Comparison of ENCODE assay signal across 8 cellular contexts in genomic region chr9:131366745-131367401, GRCh38. TPM values are rescaled to one million over a fixed set of nuclear protein-coding genes. Genes with fewer than 3 reads are reported as not detected.
A peak's percentile ranks its signal among the peaks of the same experiment; 100 is the strongest.
DNase-seq lines count a peak whose midpoint lies in the region; ATAC-seq and TF ChIP-seq lines count a peak whose summit lies in the region.

No MANE protein-coding gene starts in this region.

- no peak overlapping the region for H4K91ac ChIP-seq in trophoblast cell (ENCODE audit: low read depth, low read length)

- H3K9me3 ChIP-seq in OCI-LY3 (ENCODE audit: insufficient read depth, low read length), result no peaks in the 10 kb centered on the region
- no peaks in the 10 kb centered on the region for H3K9me3 ChIP-seq in trophoblast cell (ENCODE audit: insufficient read depth, low read depth, low read length)

- H2AFZ ChIP-seq in OCI-LY3 (ENCODE audit: low read depth, low read length) (no peak overlapping the region), trophoblast cell (ENCODE audit: insufficient read depth, low read length, poor library complexity) (peak overlapping the region; percentile 10)

- CTCF ChIA-PET in GM10248 (lab: Yijun Ruan, JAX), result interaction anchor here (0.6 to 2.7 kb wide), 4 partner anchors 17 to 233 kb away, joined by 3 to 13 read pairs (median 4); partner anchors contain the start of gene POMT1
- CTCF ChIA-PET in activated CD4-positive, alpha-beta T cell treated with anti-CD3 and anti-CD28 coated beads, Interleukin-2, amount 10 ng/mL, durations not matched to agents 7 days and 5 days (lab: Charles Lee), result interaction anchor here (0.8 to 1.2 kb wide), 2 partner anchors 17 to 241 kb away, joined by 3 to 5 read pairs; partner anchors contain the start of gene NUP214

- H3K27ac ChIP-seq in OCI-LY3 (ENCODE audit: low read length) (no peak overlapping the region), trophoblast cell (ENCODE audit: low read depth, low read length) (no peak overlapping the region)

- no peak overlapping the region for H2BK5ac ChIP-seq in trophoblast cell (ENCODE audit: low read depth, low read length, poor library complexity)

- H3K9ac ChIP-seq in OCI-LY3 (ENCODE audit: low read length) (no peak overlapping the region), trophoblast cell (ENCODE audit: low read length) (no peak overlapping the region)

- H3K27me3 ChIP-seq in OCI-LY3 (ENCODE audit: low read depth, low read length), result no peaks in the 10 kb centered on the region
- no peaks in the 10 kb centered on the region for H3K27me3 ChIP-seq in trophoblast cell (ENCODE audit: insufficient read depth, low read length)

- no peak overlapping the region for H2BK12ac ChIP-seq in trophoblast cell (ENCODE audit: low read length)

- ATAC-seq in HG03520 (IDR thresholded peaks at IDR 0.05; ENCODE audit: unreplicated experiment) (no peak), HG03045 (IDR thresholded peaks at IDR 0.05; ENCODE audit: unreplicated experiment) (no peak)

- no peak overlapping the region for H4K12ac ChIP-seq in trophoblast cell (ENCODE audit: low read depth, low read length)

- no peak overlapping the region for H3K18ac ChIP-seq in trophoblast cell (ENCODE audit: low read length)

- H3K4me1 ChIP-seq in OCI-LY3 (ENCODE audit: low read length) (no peaks in the 10 kb centered on the region), trophoblast cell (ENCODE audit: control insufficient read depth in 1 of 2, insufficient read depth in 2 of 2, low read length in 2 of 2) (peaks cover 0 to 4% of the 10 kb centered on the region in 2 experiments)

- no peaks in the 10 kb centered on the region for H4K20me1 ChIP-seq in OCI-LY3 (ENCODE audit: insufficient read depth, low read length)

- no peaks in the 10 kb centered on the region for H3K79me1 ChIP-seq in trophoblast cell (ENCODE audit: low read length)

- H3K4ac ChIP-seq in trophoblast cell (ENCODE audit: low read depth, low read length), result no peak overlapping the region

- H3K36me3 ChIP-seq in OCI-LY3 (replicated peaks; ENCODE audit: low read depth, low read length), result no peaks in the 10 kb centered on the region
- H3K36me3 ChIP-seq in trophoblast cell (ENCODE audit: control insufficient read depth in 1 of 2, insufficient read depth in 2 of 2, low read length in 2 of 2), result no peaks in the 10 kb centered on the region

- H3K4me1 Mint-ChIP-seq in activated CD4-positive, alpha-beta T cell treated with anti-CD3 and anti-CD28 coated beads, Interleukin-2, amount 10 ng/mL, durations not matched to agents 7 days and 5 days, result peaks cover 5% of the 10 kb centered on the region

- H3K9me3 Mint-ChIP-seq in activated CD4-positive, alpha-beta T cell treated with anti-CD3 and anti-CD28 coated beads, Interleukin-2, amount 10 ng/mL, durations not matched to agents 7 days and 5 days, result no peaks in the 10 kb centered on the region

- H3K27ac Mint-ChIP-seq in activated CD4-positive, alpha-beta T cell treated with anti-CD3 and anti-CD28 coated beads, Interleukin-2, amount 10 ng/mL, durations not matched to agents 7 days and 5 days, result no peak overlapping the region

- WGBS in trophoblast cell (ENCODE audit: extremely low coverage, insufficient coverage, insufficient read length), result no CpG with 5 or more reads among the region's 6 CpGs

- no peak overlapping the region for H3K4me3 ChIP-seq in OCI-LY3 (ENCODE audit: low read length)
- H3K4me3 ChIP-seq in trophoblast cell (ENCODE audit: low read depth, low read length), result no peak overlapping the region

- TF ChIP-seq CTCF in GM10248 (IDR thresholded peaks at IDR 0.05; ENCODE audit: control extremely low read depth, extremely low read depth, low read depth, missing control alignments) (peak; percentile 25), OCI-LY3 (IDR thresholded peaks at IDR 0.05; ENCODE audit: low read depth, low read length) (peak; percentile 42)

- no peak overlapping the region for H3K14ac ChIP-seq in trophoblast cell (ENCODE audit: low read length)

- H3K79me2 ChIP-seq in OCI-LY3 (ENCODE audit: low read length) (no peaks in the 10 kb centered on the region; the same call in 1 of the 2 replicates), trophoblast cell (ENCODE audit: control insufficient read depth, insufficient read depth, low read length, poor library complexity) (no peaks in the 10 kb centered on the region)

- H3K4me3 Mint-ChIP-seq in activated CD4-positive, alpha-beta T cell treated with anti-CD3 and anti-CD28 coated beads, Interleukin-2, amount 10 ng/mL, durations not matched to agents 7 days and 5 days, result no peak overlapping the region

- H4K8ac ChIP-seq in trophoblast cell (ENCODE audit: low read depth, low read length), result no peak overlapping the region

- no peak overlapping the region for H2BK120ac ChIP-seq in trophoblast cell (ENCODE audit: insufficient read depth, low read length, poor library complexity)

- H3K27me3 Mint-ChIP-seq in activated CD4-positive, alpha-beta T cell treated with anti-CD3 and anti-CD28 coated beads, Interleukin-2, amount 10 ng/mL, durations not matched to agents 7 days and 5 days, result no peaks in the 10 kb centered on the region

- H3K36me3 Mint-ChIP-seq in activated CD4-positive, alpha-beta T cell treated with anti-CD3 and anti-CD28 coated beads, Interleukin-2, amount 10 ng/mL, durations not matched to agents 7 days and 5 days (ENCODE audit: low read depth), result no peaks in the 10 kb centered on the region

- POLR2A ChIA-PET in GM10248 (lab: Yijun Ruan, JAX), result interaction anchor here (1.2 kb wide), 1 partner anchor 31 kb away, joined by 3 read pairs; no protein-coding TSS in a partner anchor
- POLR2A ChIA-PET in activated CD4-positive, alpha-beta T cell treated with anti-CD3 and anti-CD28 coated beads, Interleukin-2, amount 10 ng/mL, durations not matched to agents 7 days and 5 days (lab: Charles Lee), result interaction anchor here (0.7 kb wide), 1 partner anchor 207 kb away, joined by 4 read pairs; no protein-coding TSS in a partner anchor

- no peak overlapping the region for H2AK5ac ChIP-seq in trophoblast cell (ENCODE audit: low read length)

- H3K4me2 ChIP-seq in OCI-LY3 (ENCODE audit: low read length), result no peak overlapping the region
- no peak overlapping the region for H3K4me2 ChIP-seq in trophoblast cell (ENCODE audit: low read length)

- no peak overlapping the region for H3K23ac ChIP-seq in trophoblast cell (ENCODE audit: low read length)

- DNase-seq in GM10248 (ENCODE audit: extremely low spot score) (no peak), fibroblast of peridontal ligament (ENCODE audit: extremely low read depth) (peak; percentile 88), trophoblast cell (peak; percentile 35 to 65), Kasumi-1 (lab: John Stamatoyannopoulos, UW) (no peak)
- no peak for DNase-seq in activated CD4-positive, alpha-beta T cell treated with anti-CD3 and anti-CD28 coated beads, Interleukin-2, amount 10 ng/mL, durations not matched to agents 7 days and 5 days

RNA-seq across cellular contexts. Expression of gene PRRC2B, which starts 27.0 kb away (rescaled TPM):
- polyA plus RNA-seq in trophoblast cell (2013), result 115 and 121 TPM in 2 replicates
- 100 to 1,000 TPM; 281 to 303 TPM for total RNA-seq in activated CD4-positive, alpha-beta T cell treated with anti-CD3 and anti-CD28 coated beads, Interleukin-2, amount 10 ng/mL, durations not matched to agents 7 days and 5 days

Comparison
In these comparisons a context has a peak if more than half of its experiments do, and no peak if none do; other contexts are left out.
1. DNase-seq: peak in fibroblast of peridontal ligament (single experiment) and trophoblast cell (2 of 2); none in GM10248 (single experiment), Kasumi-1 (0 of 2) and activated CD4-positive, alpha-beta T cell treated with anti-CD3 and anti-CD28 coated beads, Interleukin-2, amount 10 ng/mL, durations not matched to agents 7 days and 5 days (single experiment).